Comparison of ENCODE assay signal across 11 cellular contexts in genomic region chr2:98768765-98769476, GRCh38. TPM values are rescaled to one million over a fixed set of nuclear protein-coding genes. Genes with fewer than 3 reads are reported as not detected.
DNase-seq lines count a peak whose midpoint lies in the region; ATAC-seq, FAIRE-seq and TF ChIP-seq lines count a peak whose summit lies in the region.
"Had no signal": no experiment of that assay in that cellular context is flagged by ENCODE, and none has a peak within 500 bp of the region (broad histone marks: within the 10 kb centered on the region; RNA-seq: fewer than 3 reads in every experiment).

No MANE protein-coding gene starts in this region.

- H3K9me3 Mint-ChIP-seq in T-helper 1 cell treated with Interleukin-12 subunit alpha and Interleukin-12 subunit beta and Interleukin-4 antibody, amounts not matched to agents 30 μg/mL and 1 μg/mL, for 36 hours, result no peaks in the 10 kb centered on the region

- 28 to 51% (median 39%) methylated on average over 10 of the region's 10 CpGs for WGBS in small intestine, 3 donors

- H3K9me2 ChIP-seq in OCI-LY7 (ENCODE audit: insufficient read depth, low read length), result no peaks in the 10 kb centered on the region

- H3K27me3 Mint-ChIP-seq in T-helper 1 cell treated with Interleukin-12 subunit alpha and Interleukin-12 subunit beta and Interleukin-4 antibody, amounts not matched to agents 30 μg/mL and 1 μg/mL, for 36 hours (ENCODE audit: low read depth), result no peaks in the 10 kb centered on the region

- POLR2A ChIA-PET in OCI-LY7 (lab: Charles Lee), result no interaction called here

- H3K27ac Mint-ChIP-seq in T-helper 1 cell treated with Interleukin-12 subunit alpha and Interleukin-12 subunit beta and Interleukin-4 antibody, amounts not matched to agents 30 μg/mL and 1 μg/mL, for 36 hours, result peak overlapping the region; percentile 83

- no peak for ATAC-seq in GM18498 (IDR thresholded peaks at IDR 0.05; ENCODE audit: unreplicated experiment)
- ATAC-seq: gastrocnemius medialis had no signal

- peaks cover 67% of the 10 kb centered on the region for H3K4me1 Mint-ChIP-seq in T-helper 1 cell treated with Interleukin-12 subunit alpha and Interleukin-12 subunit beta and Interleukin-4 antibody, amounts not matched to agents 30 μg/mL and 1 μg/mL, for 36 hours (ENCODE audit: low read depth)

- H3K27ac ChIP-seq in OCI-LY7 (ENCODE audit: low read depth, low read length, poor library complexity, severe bottlenecking), result no peak overlapping the region
- H3K27ac ChIP-seq in small intestine (ENCODE audit: low read depth in 1 of 2, low read length in 1 of 2), result peak overlapping the region; percentile 2 to 52
- H3K27ac ChIP-seq: gastrocnemius medialis had no signal

- intact Hi-C loops in OCI-LY7 (cut with micrococcal nuclease; ENCODE audit: unreplicated experiment), result no loop called here

- H3K36me3 ChIP-seq in OCI-LY7 (ENCODE audit: insufficient read depth, low read length) (no peaks in the 10 kb centered on the region), small intestine (ENCODE audit: control insufficient read depth in 2 of 2, insufficient read depth in 2 of 2, low read length in 2 of 2) (no peaks in the 10 kb centered on the region)
- H3K36me3 ChIP-seq: gastrocnemius medialis had no signal

- peaks cover 10% of the 10 kb centered on the region for H3K36me3 Mint-ChIP-seq in T-helper 1 cell treated with Interleukin-12 subunit alpha and Interleukin-12 subunit beta and Interleukin-4 antibody, amounts not matched to agents 30 μg/mL and 1 μg/mL, for 36 hours (ENCODE audit: low read depth)

- FAIRE-seq in small intestine (lab: Jason Lieb, UNC), result no peak

- H3K9me3 ChIP-seq in OCI-LY7 (ENCODE audit: low read length), result no peaks in the 10 kb centered on the region
- no peaks in the 10 kb centered on the region for H3K9me3 ChIP-seq in small intestine (ENCODE audit: control insufficient read depth, low read depth)
- H3K9me3 ChIP-seq: gastrocnemius medialis had no signal

- DNase-seq in T-helper 1 cell (no peak), OCI-LY7 (ENCODE audit: low spot score) (no peak), choroid plexus epithelial cell (ENCODE audit: low read depth) (peak; percentile 52), small intestine (no peak), anterior cingulate cortex (lab: John Stamatoyannopoulos, UW) (no peak), SKM-1 (lab: John Stamatoyannopoulos, UW; ENCODE audit: unreplicated experiment) (no peak)
- DNase-seq: gastrocnemius medialis, KG1 had no signal

- H3K4me1 ChIP-seq in OCI-LY7 (ENCODE audit: insufficient read depth, low read length, poor library complexity, severe bottlenecking), result peaks cover 74% of the 10 kb centered on the region
- peaks cover 8 to 12% of the 10 kb centered on the region in 2 donors for H3K4me1 ChIP-seq in small intestine (ENCODE audit: control insufficient read depth in 2 of 2, insufficient read depth in 1 of 2, low read depth in 1 of 2, low read length in 1 of 2)
- H3K4me1 ChIP-seq: gastrocnemius medialis had no signal

- CTCF ChIA-PET in OCI-LY7 (lab: Charles Lee; ENCODE audit: unreplicated experiment), result no interaction called here

- TF ChIP-seq CTCF in OCI-LY7 (conservative IDR thresholded peaks at IDR 0.05; ENCODE audit: low read length) (no peak), choroid plexus epithelial cell (conservative IDR thresholded peaks at IDR 0.05; ENCODE audit: low read depth, low read length) (no peak)

- H2AFZ ChIP-seq in OCI-LY7 (ENCODE audit: low read length), result peak overlapping the region; percentile 48; the same call in 1 of the 2 replicates

- H4K20me1 ChIP-seq in OCI-LY7 (ENCODE audit: insufficient read depth, low read length), result no peaks in the 10 kb centered on the region

- H3K4me3 ChIP-seq in OCI-LY7 (ENCODE audit: low read depth, low read length, poor library complexity, severe bottlenecking), result no peak overlapping the region
- H3K4me3 ChIP-seq in choroid plexus epithelial cell (ENCODE audit: low read depth, low read length), result no peak overlapping the region
- H3K4me3 ChIP-seq in small intestine (ENCODE audit: low read depth in 1 of 2, low read length in 2 of 2), result no peak overlapping the region
- H3K4me3 ChIP-seq: gastrocnemius medialis had no signal

- no TSS peak for BruUV-seq in OCI-LY7 (replicated peaks; lab: Mats Ljungman, UMichigan)

- no peaks in the 10 kb centered on the region for H3K79me2 ChIP-seq in OCI-LY7 (ENCODE audit: insufficient read depth, low read depth, low read length)

- H3K27me3 ChIP-seq in small intestine (ENCODE audit: control insufficient read depth in 2 of 2, insufficient read depth in 2 of 2, low read length in 2 of 2), result no peaks in the 10 kb centered on the region
- H3K27me3 ChIP-seq: gastrocnemius medialis had no signal

- H3K4me3 Mint-ChIP-seq in T-helper 1 cell treated with Interleukin-12 subunit alpha and Interleukin-12 subunit beta and Interleukin-4 antibody, amounts not matched to agents 30 μg/mL and 1 μg/mL, for 36 hours, result peak overlapping the region; percentile 57

- no peak overlapping the region for H3K4me2 ChIP-seq in OCI-LY7 (ENCODE audit: low read length)

RNA-seq across cellular contexts. Expression of gene MGAT4A, which starts 38.0 kb away (rescaled TPM):
- total RNA-seq in OCI-LY7 (2014; rRNA removed; shearing (Covaris generic)), result 7.7 and 10.1 TPM in 2 replicates
- 9.5 and 15.4 TPM in 2 replicates for total RNA-seq in OCI-LY7 (2022)
- 10 to 100 TPM; 28.9 to 38.3 (median 35.8) TPM for polyA plus RNA-seq in small intestine
- polyA plus RNA-seq: BJ had no signal
